ENCODE assay signal across 1 cellular context in genomic region chr10:36441557-36441956, GRCh38.
TF ChIP-seq lines count a peak whose summit lies in the region.

No MANE protein-coding gene starts in this region.

TF ChIP-seq in GM23338, 12 proteins besides CTCF, POLR2A, EP300 and RAD21 (continued from another document):
- TF ChIP-seq, protein P1, sequence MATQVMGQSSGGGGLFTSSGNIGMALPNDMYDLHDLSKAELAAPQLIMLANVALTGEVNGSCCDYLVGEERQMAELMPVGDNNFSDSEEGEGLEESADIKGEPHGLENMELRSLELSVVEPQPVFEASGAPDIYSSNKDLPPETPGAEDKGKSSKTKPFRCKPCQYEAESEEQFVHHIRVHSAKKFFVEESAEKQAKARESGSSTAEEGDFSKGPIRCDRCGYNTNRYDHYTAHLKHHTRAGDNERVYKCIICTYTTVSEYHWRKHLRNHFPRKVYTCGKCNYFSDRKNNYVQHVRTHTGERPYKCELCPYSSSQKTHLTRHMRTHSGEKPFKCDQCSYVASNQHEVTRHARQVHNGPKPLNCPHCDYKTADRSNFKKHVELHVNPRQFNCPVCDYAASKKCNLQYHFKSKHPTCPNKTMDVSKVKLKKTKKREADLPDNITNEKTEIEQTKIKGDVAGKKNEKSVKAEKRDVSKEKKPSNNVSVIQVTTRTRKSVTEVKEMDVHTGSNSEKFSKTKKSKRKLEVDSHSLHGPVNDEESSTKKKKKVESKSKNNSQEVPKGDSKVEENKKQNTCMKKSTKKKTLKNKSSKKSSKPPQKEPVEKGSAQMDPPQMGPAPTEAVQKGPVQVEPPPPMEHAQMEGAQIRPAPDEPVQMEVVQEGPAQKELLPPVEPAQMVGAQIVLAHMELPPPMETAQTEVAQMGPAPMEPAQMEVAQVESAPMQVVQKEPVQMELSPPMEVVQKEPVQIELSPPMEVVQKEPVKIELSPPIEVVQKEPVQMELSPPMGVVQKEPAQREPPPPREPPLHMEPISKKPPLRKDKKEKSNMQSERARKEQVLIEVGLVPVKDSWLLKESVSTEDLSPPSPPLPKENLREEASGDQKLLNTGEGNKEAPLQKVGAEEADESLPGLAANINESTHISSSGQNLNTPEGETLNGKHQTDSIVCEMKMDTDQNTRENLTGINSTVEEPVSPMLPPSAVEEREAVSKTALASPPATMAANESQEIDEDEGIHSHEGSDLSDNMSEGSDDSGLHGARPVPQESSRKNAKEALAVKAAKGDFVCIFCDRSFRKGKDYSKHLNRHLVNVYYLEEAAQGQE (IDR thresholded peaks at IDR 0.05; ENCODE audit: unreplicated experiment), result no peak
- no peak for TF ChIP-seq EZH2phosphoT487 (IDR thresholded peaks at IDR 0.05; ENCODE audit: unreplicated experiment)
- TF ChIP-seq, protein P2, sequence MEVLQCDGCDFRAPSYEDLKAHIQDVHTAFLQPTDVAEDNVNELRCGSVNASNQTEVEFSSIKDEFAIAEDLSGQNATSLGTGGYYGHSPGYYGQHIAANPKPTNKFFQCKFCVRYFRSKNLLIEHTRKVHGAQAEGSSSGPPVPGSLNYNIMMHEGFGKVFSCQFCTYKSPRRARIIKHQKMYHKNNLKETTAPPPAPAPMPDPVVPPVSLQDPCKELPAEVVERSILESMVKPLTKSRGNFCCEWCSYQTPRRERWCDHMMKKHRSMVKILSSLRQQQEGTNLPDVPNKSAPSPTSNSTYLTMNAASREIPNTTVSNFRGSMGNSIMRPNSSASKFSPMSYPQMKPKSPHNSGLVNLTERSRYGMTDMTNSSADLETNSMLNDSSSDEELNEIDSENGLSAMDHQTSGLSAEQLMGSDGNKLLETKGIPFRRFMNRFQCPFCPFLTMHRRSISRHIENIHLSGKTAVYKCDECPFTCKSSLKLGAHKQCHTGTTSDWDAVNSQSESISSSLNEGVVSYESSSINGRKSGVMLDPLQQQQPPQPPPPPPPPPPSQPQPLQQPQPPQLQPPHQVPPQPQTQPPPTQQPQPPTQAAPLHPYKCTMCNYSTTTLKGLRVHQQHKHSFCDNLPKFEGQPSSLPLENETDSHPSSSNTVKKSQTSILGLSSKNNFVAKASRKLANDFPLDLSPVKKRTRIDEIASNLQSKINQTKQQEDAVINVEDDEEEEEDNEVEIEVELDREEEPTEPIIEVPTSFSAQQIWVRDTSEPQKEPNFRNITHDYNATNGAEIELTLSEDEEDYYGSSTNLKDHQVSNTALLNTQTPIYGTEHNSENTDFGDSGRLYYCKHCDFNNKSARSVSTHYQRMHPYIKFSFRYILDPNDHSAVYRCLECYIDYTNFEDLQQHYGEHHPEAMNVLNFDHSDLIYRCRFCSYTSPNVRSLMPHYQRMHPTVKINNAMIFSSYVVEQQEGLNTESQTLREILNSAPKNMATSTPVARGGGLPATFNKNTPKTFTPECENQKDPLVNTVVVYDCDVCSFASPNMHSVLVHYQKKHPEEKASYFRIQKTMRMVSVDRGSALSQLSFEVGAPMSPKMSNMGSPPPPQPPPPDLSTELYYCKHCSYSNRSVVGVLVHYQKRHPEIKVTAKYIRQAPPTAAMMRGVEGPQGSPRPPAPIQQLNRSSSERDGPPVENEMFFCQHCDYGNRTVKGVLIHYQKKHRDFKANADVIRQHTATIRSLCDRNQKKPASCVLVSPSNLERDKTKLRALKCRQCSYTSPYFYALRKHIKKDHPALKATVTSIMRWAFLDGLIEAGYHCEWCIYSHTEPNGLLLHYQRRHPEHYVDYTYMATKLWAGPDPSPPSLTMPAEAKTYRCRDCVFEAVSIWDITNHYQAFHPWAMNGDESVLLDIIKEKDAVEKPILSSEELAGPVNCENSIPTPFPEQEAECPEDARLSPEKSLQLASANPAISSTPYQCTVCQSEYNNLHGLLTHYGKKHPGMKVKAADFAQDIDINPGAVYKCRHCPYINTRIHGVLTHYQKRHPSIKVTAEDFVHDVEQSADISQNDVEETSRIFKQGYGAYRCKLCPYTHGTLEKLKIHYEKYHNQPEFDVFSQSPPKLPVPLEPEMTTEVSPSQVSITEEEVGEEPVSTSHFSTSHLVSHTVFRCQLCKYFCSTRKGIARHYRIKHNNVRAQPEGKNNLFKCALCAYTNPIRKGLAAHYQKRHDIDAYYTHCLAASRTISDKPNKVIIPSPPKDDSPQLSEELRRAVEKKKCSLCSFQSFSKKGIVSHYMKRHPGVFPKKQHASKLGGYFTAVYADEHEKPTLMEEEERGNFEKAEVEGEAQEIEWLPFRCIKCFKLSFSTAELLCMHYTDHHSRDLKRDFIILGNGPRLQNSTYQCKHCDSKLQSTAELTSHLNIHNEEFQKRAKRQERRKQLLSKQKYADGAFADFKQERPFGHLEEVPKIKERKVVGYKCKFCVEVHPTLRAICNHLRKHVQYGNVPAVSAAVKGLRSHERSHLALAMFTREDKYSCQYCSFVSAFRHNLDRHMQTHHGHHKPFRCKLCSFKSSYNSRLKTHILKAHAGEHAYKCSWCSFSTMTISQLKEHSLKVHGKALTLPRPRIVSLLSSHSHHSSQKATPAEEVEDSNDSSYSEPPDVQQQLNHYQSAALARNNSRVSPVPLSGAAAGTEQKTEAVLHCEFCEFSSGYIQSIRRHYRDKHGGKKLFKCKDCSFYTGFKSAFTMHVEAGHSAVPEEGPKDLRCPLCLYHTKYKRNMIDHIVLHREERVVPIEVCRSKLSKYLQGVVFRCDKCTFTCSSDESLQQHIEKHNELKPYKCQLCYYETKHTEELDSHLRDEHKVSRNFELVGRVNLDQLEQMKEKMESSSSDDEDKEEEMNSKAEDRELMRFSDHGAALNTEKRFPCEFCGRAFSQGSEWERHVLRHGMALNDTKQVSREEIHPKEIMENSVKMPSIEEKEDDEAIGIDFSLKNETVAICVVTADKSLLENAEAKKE (CRISPR knock-in tag; IDR thresholded peaks at IDR 0.05), result no peak
- TF ChIP-seq NANOG (IDR thresholded peaks at IDR 0.05; ENCODE audit: borderline replicate concordance), result no peak
- TF ChIP-seq ZNF114 (CRISPR knock-in tag; IDR thresholded peaks at IDR 0.05), result no peak
- no peak for TF ChIP-seq ZNF331 (CRISPR knock-in tag; IDR thresholded peaks at IDR 0.05; ENCODE audit: low read depth)
- TF ChIP-seq CREB1 (CRISPR knock-in tag; IDR thresholded peaks at IDR 0.05; ENCODE audit: low read depth), result no peak
- TF ChIP-seq, protein P3, sequence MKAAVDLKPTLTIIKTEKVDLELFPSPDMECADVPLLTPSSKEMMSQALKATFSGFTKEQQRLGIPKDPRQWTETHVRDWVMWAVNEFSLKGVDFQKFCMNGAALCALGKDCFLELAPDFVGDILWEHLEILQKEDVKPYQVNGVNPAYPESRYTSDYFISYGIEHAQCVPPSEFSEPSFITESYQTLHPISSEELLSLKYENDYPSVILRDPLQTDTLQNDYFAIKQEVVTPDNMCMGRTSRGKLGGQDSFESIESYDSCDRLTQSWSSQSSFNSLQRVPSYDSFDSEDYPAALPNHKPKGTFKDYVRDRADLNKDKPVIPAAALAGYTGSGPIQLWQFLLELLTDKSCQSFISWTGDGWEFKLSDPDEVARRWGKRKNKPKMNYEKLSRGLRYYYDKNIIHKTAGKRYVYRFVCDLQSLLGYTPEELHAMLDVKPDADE (IDR thresholded peaks at IDR 0.05), result no peak
- no peak for TF ChIP-seq STAT1 (IDR thresholded peaks at IDR 0.05; ENCODE audit: unreplicated experiment)
- no peak for TF ChIP-seq POLR2AphosphoS5 (IDR thresholded peaks at IDR 0.05; ENCODE audit: low read depth)
